ENCODE assay signal across 1 cellular context in the genomic region with DNA sequence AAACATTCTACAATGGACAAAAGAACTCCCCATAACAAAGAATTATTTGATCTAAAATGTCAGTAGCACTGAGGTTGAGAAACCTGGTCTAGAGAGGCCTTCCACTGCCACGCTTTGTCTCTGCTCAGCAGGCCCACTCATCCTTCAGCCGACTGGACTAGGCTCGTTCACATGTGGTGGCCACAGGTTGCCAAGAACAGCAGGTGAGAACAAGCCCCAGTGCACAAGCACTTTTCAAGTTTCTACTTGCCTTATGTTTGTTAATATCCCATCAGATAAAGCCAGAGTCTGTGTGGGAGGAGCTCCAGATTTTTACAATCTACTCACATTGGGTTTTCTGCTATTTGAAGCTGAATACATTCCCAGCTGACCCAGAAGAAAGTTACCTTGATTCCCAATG.
TF ChIP-seq lines count a peak whose summit lies in the region.

No MANE protein-coding gene starts in this region.

TF ChIP-seq in HEK293, 187 proteins besides CTCF, POLR2A, EP300 and RAD21:
- TF ChIP-seq, protein P1, sequence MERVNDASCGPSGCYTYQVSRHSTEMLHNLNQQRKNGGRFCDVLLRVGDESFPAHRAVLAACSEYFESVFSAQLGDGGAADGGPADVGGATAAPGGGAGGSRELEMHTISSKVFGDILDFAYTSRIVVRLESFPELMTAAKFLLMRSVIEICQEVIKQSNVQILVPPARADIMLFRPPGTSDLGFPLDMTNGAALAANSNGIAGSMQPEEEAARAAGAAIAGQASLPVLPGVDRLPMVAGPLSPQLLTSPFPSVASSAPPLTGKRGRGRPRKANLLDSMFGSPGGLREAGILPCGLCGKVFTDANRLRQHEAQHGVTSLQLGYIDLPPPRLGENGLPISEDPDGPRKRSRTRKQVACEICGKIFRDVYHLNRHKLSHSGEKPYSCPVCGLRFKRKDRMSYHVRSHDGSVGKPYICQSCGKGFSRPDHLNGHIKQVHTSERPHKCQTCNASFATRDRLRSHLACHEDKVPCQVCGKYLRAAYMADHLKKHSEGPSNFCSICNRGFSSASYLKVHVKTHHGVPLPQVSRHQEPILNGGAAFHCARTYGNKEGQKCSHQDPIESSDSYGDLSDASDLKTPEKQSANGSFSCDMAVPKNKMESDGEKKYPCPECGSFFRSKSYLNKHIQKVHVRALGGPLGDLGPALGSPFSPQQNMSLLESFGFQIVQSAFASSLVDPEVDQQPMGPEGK (tag by site-specific recombination; IDR thresholded peaks at IDR 0.05), result no peak
- TF ChIP-seq ZFP69B (tag by site-specific recombination; IDR thresholded peaks at IDR 0.05) (no peak), ZNF555 (tag by site-specific recombination; conservative IDR thresholded peaks at IDR 0.05) (no peak), ZNF658 (tag by site-specific recombination; IDR thresholded peaks at IDR 0.05) (no peak), TCF7L2 (IDR thresholded peaks at IDR 0.05; ENCODE audit: borderline replicate concordance, low read depth, low read length) (no peak), SCRT2 (tag by site-specific recombination; IDR thresholded peaks at IDR 0.05) (peak; percentile 88), ZNF529 (tag by site-specific recombination; IDR thresholded peaks at IDR 0.05; ENCODE audit: insufficient replicate concordance) (no peak), ZNF48 (tag by site-specific recombination; IDR thresholded peaks at IDR 0.05) (no peak), ZNF394 (tag by site-specific recombination; IDR thresholded peaks at IDR 0.05; ENCODE audit: borderline replicate concordance) (no peak), SCRT1 (tag by site-specific recombination; IDR thresholded peaks at IDR 0.05; ENCODE audit: borderline replicate concordance) (peak; percentile 69; the same call in 1 of the 2 replicates), ZIC2 (tag by site-specific recombination; IDR thresholded peaks at IDR 0.05) (peak; percentile 49), ZNF2 (tag by site-specific recombination; IDR thresholded peaks at IDR 0.05) (no peak), ZNF501 (tag by site-specific recombination; IDR thresholded peaks at IDR 0.05) (no peak), ZNF214 (tag by site-specific recombination; IDR thresholded peaks at IDR 0.05; ENCODE audit: borderline replicate concordance) (no peak), ZNF791 (tag by site-specific recombination; IDR thresholded peaks at IDR 0.05) (no peak), ZBTB7A (tag by site-specific recombination; IDR thresholded peaks at IDR 0.05; ENCODE audit: low read depth) (no peak), HOXC10 (CRISPR knock-in tag; IDR thresholded peaks at IDR 0.05) (no peak), ZNF548 (tag by site-specific recombination; IDR thresholded peaks at IDR 0.05) (no peak), GLIS1 (tag by site-specific recombination; IDR thresholded peaks at IDR 0.05) (no peak), ZNF266 (tag by site-specific recombination; IDR thresholded peaks at IDR 0.05; ENCODE audit: low read depth) (no peak), ZNF558 (tag by site-specific recombination; IDR thresholded peaks at IDR 0.05) (no peak)
- TF ChIP-seq, protein P2, sequence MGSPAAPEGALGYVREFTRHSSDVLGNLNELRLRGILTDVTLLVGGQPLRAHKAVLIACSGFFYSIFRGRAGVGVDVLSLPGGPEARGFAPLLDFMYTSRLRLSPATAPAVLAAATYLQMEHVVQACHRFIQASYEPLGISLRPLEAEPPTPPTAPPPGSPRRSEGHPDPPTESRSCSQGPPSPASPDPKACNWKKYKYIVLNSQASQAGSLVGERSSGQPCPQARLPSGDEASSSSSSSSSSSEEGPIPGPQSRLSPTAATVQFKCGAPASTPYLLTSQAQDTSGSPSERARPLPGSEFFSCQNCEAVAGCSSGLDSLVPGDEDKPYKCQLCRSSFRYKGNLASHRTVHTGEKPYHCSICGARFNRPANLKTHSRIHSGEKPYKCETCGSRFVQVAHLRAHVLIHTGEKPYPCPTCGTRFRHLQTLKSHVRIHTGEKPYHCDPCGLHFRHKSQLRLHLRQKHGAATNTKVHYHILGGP (tag by site-specific recombination; IDR thresholded peaks at IDR 0.05), result no peak
- TF ChIP-seq, protein P3, sequence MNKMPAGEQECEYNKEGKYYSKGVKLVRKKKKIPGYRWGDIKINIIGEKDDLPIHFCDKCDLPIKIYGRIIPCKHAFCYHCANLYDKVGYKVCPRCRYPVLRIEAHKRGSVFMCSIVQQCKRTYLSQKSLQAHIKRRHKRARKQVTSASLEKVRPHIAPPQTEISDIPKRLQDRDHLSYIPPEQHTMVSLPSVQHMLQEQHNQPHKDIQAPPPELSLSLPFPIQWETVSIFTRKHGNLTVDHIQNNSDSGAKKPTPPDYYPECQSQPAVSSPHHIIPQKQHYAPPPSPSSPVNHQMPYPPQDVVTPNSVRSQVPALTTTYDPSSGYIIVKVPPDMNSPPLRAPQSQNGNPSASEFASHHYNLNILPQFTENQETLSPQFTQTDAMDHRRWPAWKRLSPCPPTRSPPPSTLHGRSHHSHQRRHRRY (tag by site-specific recombination; IDR thresholded peaks at IDR 0.05), result no peak
- TF ChIP-seq, protein P4, sequence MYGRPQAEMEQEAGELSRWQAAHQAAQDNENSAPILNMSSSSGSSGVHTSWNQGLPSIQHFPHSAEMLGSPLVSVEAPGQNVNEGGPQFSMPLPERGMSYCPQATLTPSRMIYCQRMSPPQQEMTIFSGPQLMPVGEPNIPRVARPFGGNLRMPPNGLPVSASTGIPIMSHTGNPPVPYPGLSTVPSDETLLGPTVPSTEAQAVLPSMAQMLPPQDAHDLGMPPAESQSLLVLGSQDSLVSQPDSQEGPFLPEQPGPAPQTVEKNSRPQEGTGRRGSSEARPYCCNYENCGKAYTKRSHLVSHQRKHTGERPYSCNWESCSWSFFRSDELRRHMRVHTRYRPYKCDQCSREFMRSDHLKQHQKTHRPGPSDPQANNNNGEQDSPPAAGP (tag by site-specific recombination; IDR thresholded peaks at IDR 0.05), result no peak
- TF ChIP-seq, protein P5, sequence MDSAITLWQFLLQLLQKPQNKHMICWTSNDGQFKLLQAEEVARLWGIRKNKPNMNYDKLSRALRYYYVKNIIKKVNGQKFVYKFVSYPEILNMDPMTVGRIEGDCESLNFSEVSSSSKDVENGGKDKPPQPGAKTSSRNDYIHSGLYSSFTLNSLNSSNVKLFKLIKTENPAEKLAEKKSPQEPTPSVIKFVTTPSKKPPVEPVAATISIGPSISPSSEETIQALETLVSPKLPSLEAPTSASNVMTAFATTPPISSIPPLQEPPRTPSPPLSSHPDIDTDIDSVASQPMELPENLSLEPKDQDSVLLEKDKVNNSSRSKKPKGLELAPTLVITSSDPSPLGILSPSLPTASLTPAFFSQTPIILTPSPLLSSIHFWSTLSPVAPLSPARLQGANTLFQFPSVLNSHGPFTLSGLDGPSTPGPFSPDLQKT (IDR thresholded peaks at IDR 0.05; ENCODE audit: borderline replicate concordance, low read depth, low read length), result no peak
- TF ChIP-seq, protein P6, sequence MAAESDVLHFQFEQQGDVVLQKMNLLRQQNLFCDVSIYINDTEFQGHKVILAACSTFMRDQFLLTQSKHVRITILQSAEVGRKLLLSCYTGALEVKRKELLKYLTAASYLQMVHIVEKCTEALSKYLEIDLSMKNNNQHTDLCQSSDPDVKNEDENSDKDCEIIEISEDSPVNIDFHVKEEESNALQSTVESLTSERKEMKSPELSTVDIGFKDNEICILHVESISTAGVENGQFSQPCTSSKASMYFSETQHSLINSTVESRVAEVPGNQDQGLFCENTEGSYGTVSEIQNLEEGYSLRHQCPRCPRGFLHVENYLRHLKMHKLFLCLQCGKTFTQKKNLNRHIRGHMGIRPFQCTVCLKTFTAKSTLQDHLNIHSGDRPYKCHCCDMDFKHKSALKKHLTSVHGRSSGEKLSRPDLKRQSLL (tag by site-specific recombination; IDR thresholded peaks at IDR 0.05), result no peak
